ENCODE assay signal across 16 cellular contexts in genomic region chr2:222899413-222900181, GRCh38.
"Had no signal": no experiment of that assay in that cellular context is flagged by ENCODE, and none has a peak within 500 bp of the region (broad histone marks: within the 10 kb centered on the region; RNA-seq: fewer than 3 reads in every experiment).

No MANE protein-coding gene starts in this region.

- H3K9me3 ChIP-seq: esophagus muscularis mucosa, ovary, vagina had no signal

- H3K27ac ChIP-seq: ovary, vagina had no signal

- H3K27me3 Mint-ChIP-seq: activated CD8-positive, alpha-beta memory T cell treated with anti-CD3 and anti-CD28 coated beads, Interleukin-2, amount 10 ng/mL, durations not matched to agents 7 days and 5 days; activated naive CD8-positive, alpha-beta T cell; activated T-cell treated with anti-CD3 and anti-CD28 coated beads, Interleukin-2, amount 50 U/mL, for 24 hours; brain; stimulated activated naive CD8-positive, alpha-beta T cell treated with anti-CD3 and anti-CD28 coated beads, Interleukin-15, amount 100 ng/mL, for 72 hours; T-helper 17 cell had no signal

- H3K36me3 ChIP-seq: esophagus muscularis mucosa, ovary, vagina had no signal

- H3K27me3 ChIP-seq: dorsolateral prefrontal cortex, esophagus muscularis mucosa, ovary, vagina had no signal

- H3K4me3 ChIP-seq: dorsolateral prefrontal cortex, esophagus muscularis mucosa, ovary, vagina had no signal

- H3K4me3 Mint-ChIP-seq: activated CD8-positive, alpha-beta memory T cell treated with anti-CD3 and anti-CD28 coated beads, Interleukin-2, amount 10 ng/mL, durations not matched to agents 7 days and 5 days; activated naive CD8-positive, alpha-beta T cell; activated T-cell treated with anti-CD3 and anti-CD28 coated beads, Interleukin-2, amount 50 U/mL, for 24 hours; brain; stimulated activated naive CD8-positive, alpha-beta T cell treated with anti-CD3 and anti-CD28 coated beads, Interleukin-15, amount 100 ng/mL, for 72 hours; T-helper 17 cell had no signal

- H3K36me3 Mint-ChIP-seq: activated CD8-positive, alpha-beta memory T cell treated with anti-CD3 and anti-CD28 coated beads, Interleukin-2, amount 10 ng/mL, durations not matched to agents 7 days and 5 days; activated naive CD8-positive, alpha-beta T cell had no signal

- DNase-seq: activated CD4-positive, alpha-beta T cell treated with anti-CD3 and anti-CD28 coated beads, Interleukin-2, amount 50 U/mL, for 4 hours; activated CD8-positive, alpha-beta memory T cell treated with anti-CD3 and anti-CD28 coated beads, Interleukin-2, amount 10 ng/mL, durations not matched to agents 7 days and 5 days; activated gamma-delta T cell; activated T-cell treated with anti-CD3 and anti-CD28 coated beads, Interleukin-2, amount 50 U/mL, for 24 hours; amygdala; dorsolateral prefrontal cortex; head of caudate nucleus; ovary; stimulated activated CD4-positive, alpha-beta T cell treated with anti-CD3 and anti-CD28 coated beads, Interleukin-4, amount 100 ng/mL, for 4 hours; stimulated activated naive CD8-positive, alpha-beta T cell treated with anti-CD3 and anti-CD28 coated beads, Interleukin-15, amount 100 ng/mL, for 72 hours; T-helper 17 cell had no signal

- H3K27ac Mint-ChIP-seq: activated CD8-positive, alpha-beta memory T cell treated with anti-CD3 and anti-CD28 coated beads, Interleukin-2, amount 10 ng/mL, durations not matched to agents 7 days and 5 days; activated naive CD8-positive, alpha-beta T cell; activated T-cell treated with anti-CD3 and anti-CD28 coated beads, Interleukin-2, amount 50 U/mL, for 24 hours had no signal

- H3K9me3 Mint-ChIP-seq: activated T-cell treated with anti-CD3 and anti-CD28 coated beads, Interleukin-2, amount 50 U/mL, for 24 hours; brain; stimulated activated naive CD8-positive, alpha-beta T cell treated with anti-CD3 and anti-CD28 coated beads, Interleukin-15, amount 100 ng/mL, for 72 hours had no signal

- ATAC-seq: activated CD4-positive, CD25-positive, alpha-beta regulatory T cell treated with anti-CD3 and anti-CD28 coated beads, Interleukin-2, amount 50 U/mL, for 24 hours; activated CD8-positive, alpha-beta memory T cell treated with anti-CD3 and anti-CD28 coated beads, Interleukin-2, amount 10 ng/mL, durations not matched to agents 7 days and 5 days; stimulated activated naive CD8-positive, alpha-beta T cell treated with anti-CD3 and anti-CD28 coated beads, Interleukin-15, amount 100 ng/mL, for 72 hours; T-helper 17 cell had no signal
